Comparison of ENCODE assay signal across 1 cellular context in the genomic region with DNA sequence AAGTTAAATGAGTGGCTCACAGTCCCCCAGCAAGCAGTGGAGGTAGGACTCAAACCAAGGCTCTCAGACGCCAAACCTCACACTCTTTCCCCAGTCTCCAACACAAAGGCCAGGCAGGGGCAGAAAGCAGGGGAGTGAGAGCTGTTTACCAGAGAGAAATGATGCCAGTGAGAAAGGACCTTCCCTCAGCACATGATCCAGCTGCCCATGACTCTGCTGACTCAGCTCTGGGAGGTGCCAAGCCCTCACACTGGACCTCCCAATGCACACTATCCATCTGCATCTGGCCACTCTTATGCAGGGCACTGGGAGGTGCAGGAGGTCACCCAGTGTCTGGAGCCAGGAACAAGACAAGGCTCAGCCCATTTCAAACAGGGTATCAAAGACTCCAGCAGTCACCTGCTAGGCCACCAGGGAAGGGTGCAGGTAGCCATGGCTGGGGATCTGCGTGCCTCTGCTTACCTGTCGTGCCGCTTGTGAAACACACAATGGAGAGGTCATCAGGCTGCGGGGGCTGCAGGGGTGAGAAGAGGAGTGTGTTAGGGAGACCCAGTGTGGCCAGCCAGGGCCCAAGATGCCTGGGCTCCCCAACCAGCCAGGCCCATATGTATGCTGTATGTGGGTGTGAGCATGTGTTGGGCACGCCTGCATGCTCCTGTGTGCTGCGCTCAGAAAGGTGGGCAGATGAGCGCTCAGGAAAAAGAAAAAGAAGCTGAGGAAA.
TF ChIP-seq lines count a peak whose summit lies in the region.

No MANE protein-coding gene starts in this region.

TF ChIP-seq in HepG2, 621 proteins besides CTCF, POLR2A, EP300 and RAD21:
- TF ChIP-seq JUND (CRISPR knock-in tag; IDR thresholded peaks at IDR 0.05) (no peak), MAFK (conservative IDR thresholded peaks at IDR 0.05 in 1 of 2, IDR thresholded peaks at IDR 0.05 in 1 of 2; ENCODE audit: low read length in 2 of 2) (peak; percentile 25 to 63; a peak in 2 of 4 replicates), MAFF (IDR thresholded peaks at IDR 0.05; ENCODE audit: low read depth, low read length) (peak; percentile 31; the same call in 1 of the 2 replicates)
TF ChIP-seq in HepG2: peak in this region for 2.
